Comparison of ENCODE assay signal across 8 cellular contexts in the genomic region with DNA sequence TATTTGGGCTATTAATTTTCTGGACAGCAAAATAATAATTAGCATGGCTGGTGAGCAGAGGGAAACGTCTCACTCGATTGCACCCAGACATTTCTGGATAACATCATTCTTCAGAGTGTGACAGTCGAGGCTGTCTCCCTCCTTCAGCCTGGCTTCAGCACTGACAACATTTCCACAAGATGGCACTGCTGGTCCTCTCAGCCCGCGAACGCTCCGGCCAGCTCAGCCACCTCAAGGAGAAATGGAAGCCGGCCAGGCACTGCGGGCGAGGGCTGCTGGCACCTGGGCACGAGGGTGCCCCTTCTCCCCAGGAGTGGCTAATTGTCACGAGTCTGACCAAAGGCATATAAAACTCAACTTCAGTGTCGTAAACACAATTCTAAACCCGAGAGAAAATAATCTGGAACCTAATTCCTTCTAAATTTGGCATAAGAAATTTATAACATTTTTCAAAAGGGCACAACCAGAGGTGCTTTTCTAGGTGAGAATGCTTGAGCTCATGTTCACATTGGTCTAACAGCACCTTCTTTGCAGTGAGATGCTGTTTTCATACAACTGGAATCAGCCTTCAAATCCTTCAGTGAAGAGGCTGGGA.
DNase-seq lines count a peak whose midpoint lies in the region; ATAC-seq, FAIRE-seq and TF ChIP-seq lines count a peak whose summit lies in the region.

No MANE protein-coding gene starts in this region.

- H3K27me3 ChIP-seq in hepatocyte = no peaks in the 10 kb centered on the region

- H3K4me3 ChIP-seq in AG09309 (ENCODE audit: control insufficient read depth, low read depth, low read length) = no peak overlapping the region
- H3K4me3 ChIP-seq in astrocyte of the cerebellum (ENCODE audit: low read depth, low read length) = no peak overlapping the region
- no peak overlapping the region for H3K4me3 ChIP-seq in hepatocyte

- peaks cover 40% of the 10 kb centered on the region for H4K20me1 ChIP-seq in hepatocyte (ENCODE audit: insufficient read depth, poor library complexity, severe bottlenecking)

- DNase-seq in AG09309 (ENCODE audit: low read depth) = no peak
- DNase-seq in GM12891 (ENCODE audit: insufficient read length, low spot score) = no peak
- DNase-seq in NCI-H226 = peak; percentile 49
- DNase-seq in astrocyte of the cerebellum (ENCODE audit: low read depth) = no peak
- DNase-seq in hepatocyte (ENCODE audit: low spot score) = peak; percentile 81
- peak; percentile 81 for DNase-seq in sciatic nerve (ENCODE audit: low spot score)
- no peak for DNase-seq in SKM-1 (lab: John Stamatoyannopoulos, UW; ENCODE audit: unreplicated experiment)

- H2AFZ ChIP-seq in hepatocyte = no peak overlapping the region

- intact Hi-C loops in sciatic nerve (cut with DNase I) = no loop called here

- TF ChIP-seq POLR2A in GM12891 (IDR thresholded peaks at IDR 0.05; ENCODE audit: low read depth, low read length) = no peak

- ATAC-seq in HG03097 (IDR thresholded peaks at IDR 0.05; ENCODE audit: low FRiP score, unreplicated experiment) (peak; percentile 57), sciatic nerve (peak; percentile 90)

- in situ Hi-C loops in astrocyte of the cerebellum (cut with HindIII; ENCODE audit: low sequenced_read_pairs) = no loop called here

- FAIRE-seq in GM12891 (lab: Jason Lieb, UNC) = peak; percentile 66

- H3K4me2 ChIP-seq in hepatocyte = no peak overlapping the region

- H3K27ac ChIP-seq in hepatocyte = no peak overlapping the region

- no peaks in the 10 kb centered on the region for H3K9me2 ChIP-seq in hepatocyte (replicated peaks; ENCODE audit: insufficient read depth)

- H3K9me3 ChIP-seq in hepatocyte (ENCODE audit: low read depth) = no peaks in the 10 kb centered on the region

- no peaks in the 10 kb centered on the region for H3K36me3 ChIP-seq in hepatocyte (replicated peaks; ENCODE audit: insufficient read depth, low read depth)

- 27% methylated on average over 14 of the region's 14 CpGs for WGBS in hepatocyte (ENCODE audit: low lambda C conversion rate, missing lambda C conversion rate)

- peaks cover 66% of the 10 kb centered on the region for H3K79me2 ChIP-seq in hepatocyte

- TF ChIP-seq CTCF in AG09309 (IDR thresholded peaks at IDR 0.05; ENCODE audit: control insufficient read depth, insufficient read depth, low read depth, low read length, missing control alignments) (peak; percentile 91), astrocyte of the cerebellum (IDR thresholded peaks at IDR 0.05; ENCODE audit: low read depth, low read length, missing control alignments) (peak; percentile 84), hepatocyte (IDR thresholded peaks at IDR 0.05; ENCODE audit: poor library complexity) (peak; percentile 87)

- H3K4me1 ChIP-seq in hepatocyte (ENCODE audit: insufficient read depth) = no peaks in the 10 kb centered on the region

TF ChIP-seq in GM12891, 5 proteins besides CTCF, POLR2A, EP300 and RAD21:
- TF ChIP-seq PAX5 (IDR thresholded peaks at IDR 0.05; ENCODE audit: insufficient read depth, low read length, severe bottlenecking) (no peak), SPI1 (IDR thresholded peaks at IDR 0.05; ENCODE audit: low read depth, low read length) (no peak), TAF1 (IDR thresholded peaks at IDR 0.05; ENCODE audit: low read depth, low read length) (no peak), POLR2AphosphoS5 (IDR thresholded peaks at IDR 0.05; ENCODE audit: low read depth, low read length) (no peak), POU2F2 (IDR thresholded peaks at IDR 0.05; ENCODE audit: low read depth, low read length) (no peak)
TF ChIP-seq in GM12891: peak in this region for 0.

Comparison
In these comparisons a context has a peak if more than half of its experiments do, and no peak if none do; other contexts are left out.
1. DNase-seq: peak in NCI-H226 (single experiment), hepatocyte (single experiment) and sciatic nerve (single experiment); none in AG09309 (single experiment), GM12891 (single experiment), astrocyte of the cerebellum (single experiment) and SKM-1 (single experiment).
2. Peak in every context shown above with its lines, with median percentiles within 50 percentile points of each other: CTCF ChIP-seq.